ENCODE assay signal across 1 cellular context in genomic region chr17:77092025-77092424, GRCh38.
A peak's percentile ranks its signal among the peaks of the same experiment; 100 is the strongest.
TF ChIP-seq lines count a peak whose summit lies in the region.

No MANE protein-coding gene starts in this region.

TF ChIP-seq in HEK293, 187 proteins besides CTCF, POLR2A, EP300 and RAD21 (continued from another document):
- TF ChIP-seq MYNN (tag by site-specific recombination; IDR thresholded peaks at IDR 0.05; ENCODE audit: borderline replicate concordance) (no peak), ZNF174 (tag by site-specific recombination; IDR thresholded peaks at IDR 0.05) (no peak), ATF2 (tag by site-specific recombination; IDR thresholded peaks at IDR 0.05; ENCODE audit: low read depth) (peak; percentile 88), ZSCAN5A (tag by site-specific recombination; IDR thresholded peaks at IDR 0.05) (no peak), ZNF837 (tag by site-specific recombination; IDR thresholded peaks at IDR 0.05) (no peak), ZNF10 (tag by site-specific recombination; IDR thresholded peaks at IDR 0.05) (no peak), ZNF747 (tag by site-specific recombination; IDR thresholded peaks at IDR 0.05) (no peak), WT1 (tag by site-specific recombination; IDR thresholded peaks at IDR 0.05) (no peak), YY1 (tag by site-specific recombination; IDR thresholded peaks at IDR 0.05) (no peak), GLIS2 (tag by site-specific recombination; IDR thresholded peaks at IDR 0.05) (no peak), ZNF121 (tag by site-specific recombination; IDR thresholded peaks at IDR 0.05) (no peak), TCF7L2 (IDR thresholded peaks at IDR 0.05; ENCODE audit: borderline replicate concordance, low read depth, low read length) (no peak)
